Comparison of ENCODE assay signal across 1 cellular context in the genomic region with DNA sequence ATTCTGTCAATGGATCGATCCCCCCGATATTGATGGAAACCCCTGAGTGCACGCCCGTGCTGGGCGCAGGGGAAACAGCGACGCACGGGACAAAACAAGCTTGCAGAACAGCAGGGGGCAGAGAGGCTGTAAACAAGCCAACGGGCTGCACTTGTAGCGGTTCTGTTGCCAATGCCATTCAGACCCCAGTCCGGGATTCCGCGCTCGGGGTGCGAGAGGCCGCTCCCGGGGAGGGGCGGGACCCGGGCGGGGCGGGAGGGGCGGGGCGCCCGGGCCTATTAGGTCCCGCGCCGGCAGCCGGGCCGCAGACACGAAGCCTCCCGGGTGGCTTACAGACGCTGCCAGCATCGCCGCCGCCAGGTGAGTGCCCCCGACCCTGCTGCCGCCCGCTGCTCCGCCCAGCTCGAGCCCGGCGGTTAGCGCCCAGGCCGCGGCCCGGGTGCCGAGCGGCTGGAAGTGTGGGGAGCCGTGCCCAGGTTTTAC.
TF ChIP-seq lines count a peak whose summit lies in the region.

A gene with protein sequence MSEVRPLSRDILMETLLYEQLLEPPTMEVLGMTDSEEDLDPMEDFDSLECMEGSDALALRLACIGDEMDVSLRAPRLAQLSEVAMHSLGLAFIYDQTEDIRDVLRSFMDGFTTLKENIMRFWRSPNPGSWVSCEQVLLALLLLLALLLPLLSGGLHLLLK (plus strand): TSS at position 307 of the 483 bp plus-strand sequence. CDS start 13,273 bp downstream, outside the sequence.

TF ChIP-seq in SK-N-SH treated with all-trans-retinoic acid at 6 μM for 48 hours, 23 proteins besides CTCF, POLR2A, EP300 and RAD21 (continued from another document):
- TF ChIP-seq, protein P1, sequence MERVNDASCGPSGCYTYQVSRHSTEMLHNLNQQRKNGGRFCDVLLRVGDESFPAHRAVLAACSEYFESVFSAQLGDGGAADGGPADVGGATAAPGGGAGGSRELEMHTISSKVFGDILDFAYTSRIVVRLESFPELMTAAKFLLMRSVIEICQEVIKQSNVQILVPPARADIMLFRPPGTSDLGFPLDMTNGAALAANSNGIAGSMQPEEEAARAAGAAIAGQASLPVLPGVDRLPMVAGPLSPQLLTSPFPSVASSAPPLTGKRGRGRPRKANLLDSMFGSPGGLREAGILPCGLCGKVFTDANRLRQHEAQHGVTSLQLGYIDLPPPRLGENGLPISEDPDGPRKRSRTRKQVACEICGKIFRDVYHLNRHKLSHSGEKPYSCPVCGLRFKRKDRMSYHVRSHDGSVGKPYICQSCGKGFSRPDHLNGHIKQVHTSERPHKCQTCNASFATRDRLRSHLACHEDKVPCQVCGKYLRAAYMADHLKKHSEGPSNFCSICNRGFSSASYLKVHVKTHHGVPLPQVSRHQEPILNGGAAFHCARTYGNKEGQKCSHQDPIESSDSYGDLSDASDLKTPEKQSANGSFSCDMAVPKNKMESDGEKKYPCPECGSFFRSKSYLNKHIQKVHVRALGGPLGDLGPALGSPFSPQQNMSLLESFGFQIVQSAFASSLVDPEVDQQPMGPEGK (CRISPR knock-in tag; IDR thresholded peaks at IDR 0.05; ENCODE audit: borderline replicate concordance) = no peak
- TF ChIP-seq ZNF565 (CRISPR knock-in tag; conservative IDR thresholded peaks at IDR 0.05; ENCODE audit: low read depth) (no peak), ZFP30 (CRISPR knock-in tag; IDR thresholded peaks at IDR 0.05) (no peak), ARNTL (CRISPR knock-in tag; IDR thresholded peaks at IDR 0.05; ENCODE audit: borderline replicate concordance, low read depth) (no peak), OSR1 (CRISPR knock-in tag; IDR thresholded peaks at IDR 0.05) (no peak), ZNF8 (CRISPR knock-in tag; IDR thresholded peaks at IDR 0.05) (no peak)
